ENCODE assay signal across 8 cellular contexts in genomic region chr3:121592856-121593702, GRCh38. TPM values are rescaled to one million over a fixed set of nuclear protein-coding genes. Genes with fewer than 3 reads are reported as not detected.
DNase-seq lines count a peak whose midpoint lies in the region; ATAC-seq and TF ChIP-seq lines count a peak whose summit lies in the region.

Gene FBXO40, plus strand, starts transcription at chr3:121593379. Its CDS starts 27,197 bp downstream, at chr3:121620576.

- H3K4me3 ChIP-seq in upper lobe of right lung: no peak within 1 kb of the TSS

- no peaks in the 10 kb centered on the region for H3K36me3 ChIP-seq in upper lobe of right lung

- no peak for TF ChIP-seq CTCF in upper lobe of right lung (IDR thresholded peaks at IDR 0.05)

- intact Hi-C loops in left ventricle myocardium superior (cut with micrococcal nuclease) (no loop called here), upper lobe of right lung (cut with DNase I) (no loop called here)

- peak; percentile 3 for DNase-seq in NCI-H2171 treated with DMSO at 0.1 percent for 48 hours (lab: John Stamatoyannopoulos, UW)
- DNase-seq in NCI-H2171 (lab: John Stamatoyannopoulos, UW): no peak
- peak; percentile 99 to 100 for DNase-seq in NCI-H526 (lab: John Stamatoyannopoulos, UW)
- peak; percentile 61 for DNase-seq in left ventricle myocardium superior
- no peak for DNase-seq in upper lobe of right lung
- no peak for DNase-seq in substantia nigra (lab: John Stamatoyannopoulos, UW)

- no peaks in the 10 kb centered on the region for H3K27me3 ChIP-seq in upper lobe of right lung

- H3K4me1 ChIP-seq in upper lobe of right lung: no peaks in the 10 kb centered on the region

- H3K27ac ChIP-seq in upper lobe of right lung (no peak within 1 kb of the TSS), substantia nigra (ENCODE audit: low read depth, low read length, poor library complexity, severe bottlenecking) (no peak within 1 kb of the TSS)

- ATAC-seq in left ventricle myocardium superior (peak; percentile 80), upper lobe of right lung (peak; percentile 43), GM21447 (IDR thresholded peaks at IDR 0.05; ENCODE audit: unreplicated experiment) (no peak), esophagus mucosa (no peak)

- H3K9me3 ChIP-seq in upper lobe of right lung: no peaks in the 10 kb centered on the region

RNA-seq across cellular contexts. Expression of gene FBXO40, which starts in this region (rescaled TPM):
- total RNA-seq in left ventricle myocardium superior (228 TPM), upper lobe of right lung (0.09 TPM), esophagus mucosa (not detected)

Comparison
In these comparisons a context has a peak if more than half of its experiments do, and no peak if none do; other contexts are left out.
1. RNA of gene FBXO40 (total RNA-seq): 228 TPM in left ventricle myocardium superior (single experiment); 0.09 TPM in upper lobe of right lung (single experiment) and not detected in esophagus mucosa (single experiment); every median in the first group is over 100 times any median in the second.
2. DNase-seq: peak in NCI-H2171 treated with DMSO at 0.1 percent for 48 hours (single experiment), NCI-H526 (2 of 2) and left ventricle myocardium superior (single experiment); none in NCI-H2171 (single experiment), upper lobe of right lung (single experiment) and substantia nigra (0 of 49).
3. Peak in ATAC-seq in upper lobe of right lung; RNA of the gene not detected or under 1 TPM.